ENCODE assay signal across 8 cellular contexts in genomic region chr3:71421475-71421819, GRCh38.
A peak's percentile ranks its signal among the peaks of the same experiment; 100 is the strongest.
DNase-seq lines count a peak whose midpoint lies in the region; ATAC-seq lines count a peak whose summit lies in the region.
"Had no signal": no experiment of that assay in that cellular context is flagged by ENCODE, and none has a peak within 500 bp of the region (broad histone marks: within the 10 kb centered on the region; RNA-seq: fewer than 3 reads in every experiment).

No MANE protein-coding gene starts in this region.

- DNase-seq in naive thymus-derived CD4-positive, alpha-beta T cell = no peak
- no peak for DNase-seq in NCI-H2107 treated with DMSO at 0.1 percent for 48 hours (lab: John Stamatoyannopoulos, UW; ENCODE audit: unreplicated experiment)
- no peak for DNase-seq in activated effector memory CD4-positive, alpha-beta T cell treated with Interleukin-2 at 50 U/mL for 16 hours
- DNase-seq in SJCRH30 = no peak
- DNase-seq: kidney glomerular epithelial cell had no signal

- H3K27me3 Mint-ChIP-seq in naive thymus-derived CD4-positive, alpha-beta T cell = peaks cover 0 to 44% (median 0%) of the 10 kb centered on the region in 5 donors

- H3K9me3 ChIP-seq in naive thymus-derived CD4-positive, alpha-beta T cell (ENCODE audit: control insufficient read depth in 2 of 3, low read length in 3 of 3) = no peaks in the 10 kb centered on the region
- no peaks in the 10 kb centered on the region for H3K9me3 ChIP-seq in SJCRH30 (replicated peaks)

- CTCF ChIA-PET in naive thymus-derived CD4-positive, alpha-beta T cell (lab: Charles Lee) = interaction anchor here (0.7 kb wide), 3 partner anchors 67 to 74 kb away, joined by 3 read pairs; no protein-coding TSS in a partner anchor

- POLR2A ChIA-PET in naive thymus-derived CD4-positive, alpha-beta T cell (lab: Charles Lee) = interaction anchor here (0.8 to 20.0 kb wide), 7 partner anchors 10 to 70 kb away, joined by 3 to 356 read pairs (median 3); no protein-coding TSS in a partner anchor

- H3K36me3 Mint-ChIP-seq in naive thymus-derived CD4-positive, alpha-beta T cell = peaks cover 5 to 41% (median 32%) of the 10 kb centered on the region in 5 donors

- H3K4me1 ChIP-seq in naive thymus-derived CD4-positive, alpha-beta T cell (ENCODE audit: control insufficient read depth in 2 of 2, insufficient read depth in 2 of 2, low read length in 2 of 2) = peaks cover 46 to 84% of the 10 kb centered on the region in 2 donors
- H3K4me1 ChIP-seq in SJCRH30 = no peaks in the 10 kb centered on the region

- H3K27ac ChIP-seq in naive thymus-derived CD4-positive, alpha-beta T cell (ENCODE audit: low read depth, low read length) = peak overlapping the region; percentile 73
- no peak overlapping the region for H3K27ac ChIP-seq in SJCRH30

- peak overlapping the region; percentile 78 to 99 (median 98) for H3K27ac Mint-ChIP-seq in naive thymus-derived CD4-positive, alpha-beta T cell

- peak overlapping the region; percentile 6 for H3K4me3 ChIP-seq in naive thymus-derived CD4-positive, alpha-beta T cell (ENCODE audit: low read length)
- no peak overlapping the region for H3K4me3 ChIP-seq in SJCRH30

- peak overlapping the region; percentile 46 to 85 (median 64) for H3K4me3 Mint-ChIP-seq in naive thymus-derived CD4-positive, alpha-beta T cell

- peaks cover 48 to 98% (median 96%) of the 10 kb centered on the region in 7 donors for H3K4me1 Mint-ChIP-seq in naive thymus-derived CD4-positive, alpha-beta T cell

- H3K36me3 ChIP-seq in naive thymus-derived CD4-positive, alpha-beta T cell (ENCODE audit: control insufficient read depth in 2 of 3, insufficient read depth in 3 of 3, low read length in 3 of 3) = peaks cover 0 to 3% (median 0%) of the 10 kb centered on the region in 3 experiments
- no peaks in the 10 kb centered on the region for H3K36me3 ChIP-seq in SJCRH30

- ATAC-seq in GM19035 (IDR thresholded peaks at IDR 0.05; ENCODE audit: unreplicated experiment) = peak; percentile 62
- peak; percentile 56 for ATAC-seq in HG02588 (IDR thresholded peaks at IDR 0.05; ENCODE audit: unreplicated experiment)
- peak; percentile 66 for ATAC-seq in HG03521 (IDR thresholded peaks at IDR 0.05; ENCODE audit: unreplicated experiment)
- ATAC-seq in naive thymus-derived CD4-positive, alpha-beta T cell = no peak

- H3K9me3 Mint-ChIP-seq in naive thymus-derived CD4-positive, alpha-beta T cell = no peaks in the 10 kb centered on the region

- H3K27me3 ChIP-seq in naive thymus-derived CD4-positive, alpha-beta T cell (ENCODE audit: control insufficient read depth in 2 of 2, insufficient read depth in 2 of 2, low read length in 2 of 2) = no peaks in the 10 kb centered on the region
- H3K27me3 ChIP-seq in SJCRH30 = no peaks in the 10 kb centered on the region

- intact Hi-C loops in naive thymus-derived CD4-positive, alpha-beta T cell (cut with micrococcal nuclease) = no loop called here
